In genomic region chr17:28346746-28347246, GRCh38 we compare ENCODE assay signal across 11 cellular contexts. TPM values are rescaled to one million over a fixed set of nuclear protein-coding genes. Genes with fewer than 3 reads are reported as not detected.
DNase-seq lines count a peak whose midpoint lies in the region; ATAC-seq and TF ChIP-seq lines count a peak whose summit lies in the region.
"Had no signal": no experiment of that assay in that cellular context is flagged by ENCODE, and none has a peak within 500 bp of the region (broad histone marks: within the 10 kb centered on the region; RNA-seq: fewer than 3 reads in every experiment).

No MANE protein-coding gene starts in this region.

- TF ChIP-seq CTCF in AG09319 (IDR thresholded peaks at IDR 0.05; ENCODE audit: low read depth, low read length) (peak; percentile 39), LNCAP (IDR thresholded peaks at IDR 0.05) (peak; percentile 79)

- DNase-seq in AG09319 (ENCODE audit: extremely low read depth, low read depth): peak; percentile 31
- DNase-seq in cerebellar cortex (ENCODE audit: low spot score): peak; percentile 24
- peak; percentile 82 for DNase-seq in left lobe of liver (ENCODE audit: low spot score)
- DNase-seq in NCI-H187 (lab: John Stamatoyannopoulos, UW): no peak
- DNase-seq in HPDE6-E6E7 (ENCODE audit: extremely low spot score): no peak
- no peak for DNase-seq in middle frontal gyrus (ENCODE audit: extremely low spot score, low spot score)
- no peak for DNase-seq in kidney tubule cell (ENCODE audit: low spot score)
- DNase-seq: activated T-cell treated with anti-CD3 and anti-CD28 coated beads, Interleukin-2, amount 50 U/mL, for 4 hours; gastrocnemius medialis had no signal

- ATAC-seq in left lobe of liver: peak; percentile 74
- ATAC-seq: activated T-cell treated with anti-CD3 and anti-CD28 coated beads, Interleukin-2, amount 50 U/mL, for 4 hours; gastrocnemius medialis; sciatic nerve had no signal

RNA-seq across cellular contexts. Expression of gene POLDIP2, which starts 10.5 kb away (rescaled TPM):
- 119 TPM for total RNA-seq in left lobe of liver

RNA-seq across cellular contexts. Expression of gene TNFAIP1, which starts 11.2 kb away (rescaled TPM):
- 28.8 TPM for total RNA-seq in left lobe of liver

RNA-seq across cellular contexts. Expression of gene IFT20, which starts 11.5 kb away (rescaled TPM):
- 24.2 TPM for total RNA-seq in left lobe of liver

RNA-seq across cellular contexts. Expression of gene SEBOX, which starts 18.2 kb away (rescaled TPM):
- total RNA-seq in left lobe of liver: not detected
- total RNA-seq: activated T-cell treated with anti-CD3 and anti-CD28 coated beads, Interleukin-2, amount 50 U/mL, for 4 hours; gastrocnemius medialis; sciatic nerve had no signal

RNA-seq across cellular contexts. Expression of gene VTN, which starts 23.3 kb away (rescaled TPM):
- 3,241 TPM for total RNA-seq in left lobe of liver

Comparison
In these comparisons a context has a peak if more than half of its experiments do, and no peak if none do; other contexts are left out.
1. DNase-seq: peak in AG09319 (single experiment), cerebellar cortex (single experiment) and left lobe of liver (single experiment); none in NCI-H187 (0 of 2), HPDE6-E6E7 (single experiment), middle frontal gyrus (single experiment) and kidney tubule cell (single experiment).